25 cellular contexts compared by ENCODE assay signal in genomic region chr9:33430942-33431341, GRCh38. TPM values are rescaled to one million over a fixed set of nuclear protein-coding genes. Genes with fewer than 3 reads are reported as not detected.
DNase-seq lines count a peak whose midpoint lies in the region; FAIRE-seq and TF ChIP-seq lines count a peak whose summit lies in the region.
"Had no signal": no experiment of that assay in that cellular context is flagged by ENCODE, and none has a peak within 500 bp of the region (broad histone marks: within the 10 kb centered on the region; RNA-seq: fewer than 3 reads in every experiment).

No MANE protein-coding gene starts in this region.

- no peak for FAIRE-seq in H1 (lab: Jason Lieb, UNC)
- FAIRE-seq: A204.1, G401.6, urothelium cell line had no signal

- H3K36me3 ChIP-seq in MG63: no peaks in the 10 kb centered on the region
- no peaks in the 10 kb centered on the region for H3K36me3 ChIP-seq in H1 (ENCODE audit: control insufficient read depth in 2 of 4, insufficient read depth in 4 of 4, low read length in 3 of 4)
- H3K36me3 ChIP-seq in trophoblast cell (ENCODE audit: control insufficient read depth in 1 of 2, insufficient read depth in 2 of 2, low read length in 2 of 2): no peaks in the 10 kb centered on the region
- H3K36me3 ChIP-seq: esophagus muscularis mucosa, neutrophil, Peyer's patch had no signal

- H3K4me3 ChIP-seq in MG63 (no peak overlapping the region), H1 (ENCODE audit: extremely low read depth in 1 of 4, insufficient read depth in 2 of 4, low read depth in 3 of 4, low read length in 4 of 4) (no peak overlapping the region), trophoblast cell (ENCODE audit: low read depth, low read length) (no peak overlapping the region)
- H3K4me3 ChIP-seq: esophagus muscularis mucosa, Peyer's patch had no signal

- no peak overlapping the region for H3K56ac ChIP-seq in H1 (replicated peaks; ENCODE audit: insufficient read length, low read depth, low read length)

- peaks cover 0 to 2% (median 0%) of the 10 kb centered on the region in 4 experiments; a peak in 1 of 7 replicates for H3K4me1 ChIP-seq in H1 (replicated peaks in 1 of 4; ENCODE audit: control insufficient read depth in 3 of 4, insufficient read depth in 4 of 4, low read length in 3 of 4)
- H3K4me1 ChIP-seq in trophoblast cell (ENCODE audit: control insufficient read depth in 1 of 2, insufficient read depth in 2 of 2, low read length in 2 of 2): peaks cover 5% of the 10 kb centered on the region in 2 experiments

- H4K5ac ChIP-seq in H1 (ENCODE audit: insufficient read length, low read depth, low read length): no peak overlapping the region

- H2BK12ac ChIP-seq in H1 (ENCODE audit: low read depth, low read length) (no peak overlapping the region), trophoblast cell (ENCODE audit: low read length) (no peak overlapping the region)

- H3K4me2 ChIP-seq in H1 (ENCODE audit: insufficient read depth in 1 of 2, low read depth in 2 of 2, low read length in 2 of 2): no peak overlapping the region
- H3K4me2 ChIP-seq in trophoblast cell (ENCODE audit: low read length): no peak overlapping the region
- H3K4me2 ChIP-seq: SK-N-SH had no signal

- H2BK120ac ChIP-seq in H1 (replicated peaks; ENCODE audit: low read depth, low read length) (no peak overlapping the region), trophoblast cell (ENCODE audit: insufficient read depth, low read length, poor library complexity) (no peak overlapping the region)

- H3K36me3 Mint-ChIP-seq in HFFc6 (ENCODE audit: low read depth): no peaks in the 10 kb centered on the region
- H3K36me3 Mint-ChIP-seq: CD14-positive monocyte had no signal

- peaks cover 19% of the 10 kb centered on the region for H3K27me3 Mint-ChIP-seq in HFFc6 (ENCODE audit: insufficient read depth)

- H3K23me2 ChIP-seq in H1 (ENCODE audit: low read depth, low read length): no peaks in the 10 kb centered on the region; the same call in 1 of the 2 replicates

- 0 out of 2 replicates have a peak overlapping the region, but pooled peaks have one; percentile 53 for H4K8ac ChIP-seq in H1 (ENCODE audit: extremely low read depth, insufficient read depth, low read length)
- no peak overlapping the region for H4K8ac ChIP-seq in trophoblast cell (ENCODE audit: low read depth, low read length)

- no peak for TF ChIP-seq EP300 in H1 (IDR thresholded peaks at IDR 0.05; ENCODE audit: borderline replicate concordance in 1 of 2, low read depth in 2 of 2, low read length in 2 of 2)

- H4K91ac ChIP-seq in H1 (replicated peaks; ENCODE audit: insufficient read length, low read length): no peak overlapping the region
- no peak overlapping the region for H4K91ac ChIP-seq in trophoblast cell (ENCODE audit: low read depth, low read length)

- H3K79me1 ChIP-seq in H1 (ENCODE audit: low read depth, low read length): no peaks in the 10 kb centered on the region
- no peaks in the 10 kb centered on the region for H3K79me1 ChIP-seq in trophoblast cell (ENCODE audit: low read length)

- H3K27ac Mint-ChIP-seq in HFFc6: no peak overlapping the region
- H3K27ac Mint-ChIP-seq: CD14-positive monocyte had no signal

- H4K12ac ChIP-seq in trophoblast cell (ENCODE audit: low read depth, low read length): no peak overlapping the region

- H2BK5ac ChIP-seq in H1 (ENCODE audit: low read depth, low read length) (no peak overlapping the region), trophoblast cell (ENCODE audit: low read depth, low read length, poor library complexity) (no peak overlapping the region)

- H3K9me3 ChIP-seq in MG63 (no peaks in the 10 kb centered on the region), H1 (ENCODE audit: insufficient read depth in 2 of 2, low read depth in 1 of 2, low read length in 1 of 2) (no peaks in the 10 kb centered on the region), trophoblast cell (ENCODE audit: insufficient read depth, low read depth, low read length) (no peaks in the 10 kb centered on the region)
- H3K9me3 ChIP-seq: esophagus muscularis mucosa, neutrophil, Peyer's patch, SK-N-SH had no signal

- H3K4ac ChIP-seq in H1 (replicated peaks; ENCODE audit: insufficient read length, low read depth, low read length) (no peak overlapping the region), trophoblast cell (ENCODE audit: low read depth, low read length) (no peak overlapping the region)

- WGBS in H1 (ENCODE audit: extremely low coverage in 1 of 2, insufficient coverage in 1 of 2, insufficient read length in 1 of 2, insufficient replicate concordance in 2 of 2, low coverage in 1 of 2, low lambda C conversion rate in 2 of 2, missing lambda C conversion rate in 1 of 2), 2 experiments: 70% methylated on average over 1 of the region's 1 CpG; no CpG with 5 or more reads in 1 of the 2 experiments
- no CpG with 5 or more reads among the region's 1 CpG for WGBS in trophoblast cell (ENCODE audit: extremely low coverage, insufficient coverage, insufficient read length)

- no peaks in the 10 kb centered on the region for H3K9me3 Mint-ChIP-seq in HFFc6

- POLR2A ChIA-PET in H1 (lab: Charles Lee; ENCODE audit: partially characterized antibody): interaction anchor here (1.0 to 1.7 kb wide), 2 partner anchors 11 to 58 kb away, joined by 3 to 5 read pairs; no protein-coding TSS in a partner anchor
- POLR2A ChIA-PET in HEK293T (lab: Yijun Ruan, JAX): no interaction called here

- no peaks in the 10 kb centered on the region for H4K20me1 ChIP-seq in H1 (replicated peaks in 1 of 2; ENCODE audit: control insufficient read depth in 1 of 2, insufficient read depth in 2 of 2, low read length in 2 of 2)

- TF ChIP-seq CTCF in H1 (IDR thresholded peaks at IDR 0.05; ENCODE audit: control extremely low read depth in 1 of 3, insufficient read depth in 1 of 3, low read depth in 1 of 3, low read length in 3 of 3) (no peak), HFFc6 (IDR thresholded peaks at IDR 0.05) (no peak)

- no peak overlapping the region for H2AK5ac ChIP-seq in H1 (ENCODE audit: low read depth, low read length)
- no peak overlapping the region for H2AK5ac ChIP-seq in trophoblast cell (ENCODE audit: low read length)

- no peaks in the 10 kb centered on the region for H3K79me2 ChIP-seq in H1 (ENCODE audit: control insufficient read depth in 1 of 2, insufficient read depth in 2 of 2, low read length in 2 of 2)
- H3K79me2 ChIP-seq in trophoblast cell (ENCODE audit: control insufficient read depth, insufficient read depth, low read length, poor library complexity): no peaks in the 10 kb centered on the region

- H2BK20ac ChIP-seq in H1 (ENCODE audit: low read length): no peak overlapping the region

- H3K14ac ChIP-seq in H1 (ENCODE audit: insufficient read length) (no peak overlapping the region), trophoblast cell (ENCODE audit: low read length) (no peak overlapping the region)

- H2AFZ ChIP-seq in H1 (ENCODE audit: low read length): no peak overlapping the region
- H2AFZ ChIP-seq in trophoblast cell (ENCODE audit: insufficient read depth, low read length, poor library complexity): no peak overlapping the region

- H3K27me3 ChIP-seq in MG63: no peaks in the 10 kb centered on the region
- no peaks in the 10 kb centered on the region for H3K27me3 ChIP-seq in H1 (replicated peaks in 1 of 4; ENCODE audit: control insufficient read depth in 3 of 4, extremely low read depth in 1 of 4, insufficient read depth in 3 of 4, low read length in 3 of 4)
- no peaks in the 10 kb centered on the region for H3K27me3 ChIP-seq in trophoblast cell (ENCODE audit: insufficient read depth, low read length)
- H3K27me3 ChIP-seq: neutrophil, Peyer's patch had no signal

- TF ChIP-seq RAD21 in H1 (IDR thresholded peaks at IDR 0.05 in 1 of 2, conservative IDR thresholded peaks at IDR 0.05 in 1 of 2; ENCODE audit: low read depth in 2 of 2, low read length in 2 of 2): no peak

- CTCF ChIA-PET in H1 (lab: Charles Lee; ENCODE audit: partially characterized antibody) (interaction anchor here (1.3 to 4.2 kb wide), 7 partner anchors 16 to 56 kb away, joined by 3 to 27 read pairs (median 7); partner anchors contain the start of gene AQP3), HEK293T (lab: Yijun Ruan, JAX) (no interaction called here)

- TF ChIP-seq POLR2A in H1 (IDR thresholded peaks at IDR 0.05; ENCODE audit: control extremely low read depth in 1 of 2, low read depth in 2 of 2, low read length in 2 of 2): no peak

- no peak overlapping the region for H3K18ac ChIP-seq in H1 (ENCODE audit: extremely low read depth, low read length)
- no peak overlapping the region for H3K18ac ChIP-seq in trophoblast cell (ENCODE audit: low read length)

- DNase-seq in NCI-H82 (lab: John Stamatoyannopoulos, UW) (peak; percentile 25), NCI-H82 treated with DMSO at 0.1 percent for 48 hours (lab: John Stamatoyannopoulos, UW; ENCODE audit: unreplicated experiment) (no peak), MG63 (peak; percentile 57), H1 (ENCODE audit: low read depth in 1 of 2, low spot score in 2 of 2) (no peak), trophoblast cell (peak; percentile 73 to 90), HFFc6 (no peak), HEK293T (ENCODE audit: extremely low spot score) (no peak), T-helper 9 cell (no peak)
- DNase-seq: activated CD4-positive, alpha-beta T cell treated with anti-CD3 and anti-CD28 coated beads for 4 hours; activated effector memory CD4-positive, alpha-beta T cell treated with Interleukin-2 at 50 U/mL for 16 hours; caudate nucleus; DMS 273 treated with DMSO at 0.1 percent for 48 hours; effector CD4-positive, alpha-beta T cell; glutamatergic neuron; MM.1S; NCI-H1694 treated with DMSO at 0.1 percent for 48 hours; Peyer's patch; SK-N-SH had no signal

- H3K4me3 Mint-ChIP-seq in HFFc6: no peak overlapping the region
- H3K4me3 Mint-ChIP-seq: CD14-positive monocyte had no signal

- H3K23ac ChIP-seq in H1 (ENCODE audit: insufficient read length) (no peak overlapping the region), trophoblast cell (ENCODE audit: low read length) (no peak overlapping the region)

- H3K9ac ChIP-seq in H1 (replicated peaks in 1 of 4; ENCODE audit: extremely low read depth in 1 of 4, low read depth in 3 of 4, low read length in 3 of 4): no peak overlapping the region
- no peak overlapping the region for H3K9ac ChIP-seq in trophoblast cell (ENCODE audit: low read length)
- H3K9ac ChIP-seq: SK-N-SH had no signal

- no peak overlapping the region for H2BK15ac ChIP-seq in H1 (ENCODE audit: low read length)

- H3K27ac ChIP-seq in H1 (ENCODE audit: low read depth, low read length): no peak overlapping the region
- H3K27ac ChIP-seq in trophoblast cell (ENCODE audit: low read depth, low read length): no peak overlapping the region
- H3K27ac ChIP-seq: esophagus muscularis mucosa, neutrophil had no signal

- 0 out of 2 replicates have a peak, but pooled peaks cover 5% of the 10 kb centered on the region for H3K4me1 Mint-ChIP-seq in HFFc6 (ENCODE audit: low read depth)

RNA-seq across cellular contexts. Expression of gene AQP3, which starts 16.5 kb away (rescaled TPM):
- 19.7 TPM in 1 of 2 replicates, not detected in the other for total RNA-seq in MG63 (2014; rRNA removed; shearing (Covaris generic); ENCODE audit: low replicate concordance)
- total RNA-seq in H1 (2021; fragmentation: NEBNext Ultra II Directional; extraction: Animal tissue kit (Norgen Biotek cat#: 25700)): 2.6 and 3.0 TPM in 2 replicates
- polyA plus RNA-seq in H1 (2011; rRNA removed): 6.4 and 7.6 TPM in 2 replicates
- polyA plus RNA-seq in H1 (2011; cell fraction: cytosol; rRNA removed): 4.0 TPM
- 7.0 TPM for polyA plus RNA-seq in H1 (2011; cell fraction: nucleus; rRNA removed)
- 1.9 to 3.7 TPM (median 3.0 TPM) in 4 replicates for polyA plus RNA-seq in H1 (2012, experiment 1 of 2)
- polyA plus RNA-seq in H1 (2012, experiment 2 of 2): 2.9 TPM
- polyA plus RNA-seq in H1 (2013, experiment 1 of 2): 4.4 TPM
- polyA plus RNA-seq in H1 (2013, experiment 2 of 2): 4.8 TPM
- polyA minus RNA-seq in H1 (2011; rRNA and poly(A)+ RNA removed): 1.7 and 3.2 TPM in 2 replicates
- 2.7 TPM for polyA minus RNA-seq in H1 (2011; cell fraction: cytosol; rRNA and poly(A)+ RNA removed)
- 4.3 TPM for polyA minus RNA-seq in H1 (2011; cell fraction: nucleus; rRNA and poly(A)+ RNA removed)
- 10.4 and 11.8 TPM in 2 replicates for polyA plus RNA-seq in trophoblast cell (2013)
- under 1 TPM; 0.28 to 0.81 (median 0.53) TPM for total RNA-seq in HFFc6 (2021; fragmentation: NEBNext Ultra II Directional; extraction: Animal tissue kit (Norgen Biotek cat#: 25700))

RNA-seq across cellular contexts. Expression of gene AQP7, which starts 28.6 kb away (rescaled TPM):
- total RNA-seq in MG63 (2014; rRNA removed; shearing (Covaris generic); ENCODE audit: low replicate concordance): not detected in 2 replicates
- total RNA-seq in H1 (2021; fragmentation: NEBNext Ultra II Directional; extraction: Animal tissue kit (Norgen Biotek cat#: 25700)): not detected in 2 replicates
- polyA plus RNA-seq in H1 (2011; rRNA removed): 0.38 TPM in 1 of 2 replicates, not detected in the other
- 0.25 TPM for polyA plus RNA-seq in H1 (2011; cell fraction: cytosol; rRNA removed)
- polyA plus RNA-seq in H1 (2011; cell fraction: nucleus; rRNA removed): 0.54 TPM
- 0.11 to 0.27 TPM (median 0.25 TPM) in 4 replicates for polyA plus RNA-seq in H1 (2012, experiment 1 of 2)
- not detected for polyA plus RNA-seq in H1 (2012, experiment 2 of 2)
- polyA plus RNA-seq in H1 (2013, experiment 1 of 2): 0.02 TPM
- not detected for polyA plus RNA-seq in H1 (2013, experiment 2 of 2)
- not detected in 2 replicates for polyA minus RNA-seq in H1 (2011; rRNA and poly(A)+ RNA removed)
- polyA minus RNA-seq in H1 (2011; cell fraction: cytosol; rRNA and poly(A)+ RNA removed): not detected
- polyA minus RNA-seq in H1 (2011; cell fraction: nucleus; rRNA and poly(A)+ RNA removed): not detected
- polyA plus RNA-seq in trophoblast cell (2013): 0.03 and 0.07 TPM in 2 replicates
- not detected for total RNA-seq in HFFc6 (2021; fragmentation: NEBNext Ultra II Directional; extraction: Animal tissue kit (Norgen Biotek cat#: 25700))
- total RNA-seq: H4 had no signal
- polyA plus RNA-seq: CD14-positive monocyte had no signal

RNA-seq across cellular contexts. Expression of gene NOL6, which starts 42.8 kb away (rescaled TPM):
- 16.6 and 38.6 TPM in 2 replicates for total RNA-seq in MG63 (2014; rRNA removed; shearing (Covaris generic); ENCODE audit: low replicate concordance)
- 55.0 and 57.9 TPM in 2 replicates for total RNA-seq in H1 (2021; fragmentation: NEBNext Ultra II Directional; extraction: Animal tissue kit (Norgen Biotek cat#: 25700))
- polyA plus RNA-seq in H1 (2011; rRNA removed): 44.0 and 50.5 TPM in 2 replicates
- polyA plus RNA-seq in H1 (2011; cell fraction: cytosol; rRNA removed): 35.5 TPM
- polyA plus RNA-seq in H1 (2011; cell fraction: nucleus; rRNA removed): 96.6 TPM
- polyA plus RNA-seq in H1 (2012, experiment 1 of 2): 44.3 to 55.6 TPM (median 49.2 TPM) in 4 replicates
- 61.6 TPM for polyA plus RNA-seq in H1 (2012, experiment 2 of 2)
- 31.4 TPM for polyA plus RNA-seq in H1 (2013, experiment 1 of 2)
- 28.6 TPM for polyA plus RNA-seq in H1 (2013, experiment 2 of 2)
- polyA minus RNA-seq in H1 (2011; rRNA and poly(A)+ RNA removed): 65.7 and 66.4 TPM in 2 replicates
- 25.9 TPM for polyA minus RNA-seq in H1 (2011; cell fraction: cytosol; rRNA and poly(A)+ RNA removed)
- 50.5 TPM for polyA minus RNA-seq in H1 (2011; cell fraction: nucleus; rRNA and poly(A)+ RNA removed)
- polyA plus RNA-seq in trophoblast cell (2013): 14.9 and 16.3 TPM in 2 replicates
- total RNA-seq in HFFc6 (2021; fragmentation: NEBNext Ultra II Directional; extraction: Animal tissue kit (Norgen Biotek cat#: 25700)): 10 to 100 TPM; 57.9 to 69.2 (median 62.2) TPM

Comparison
In these comparisons a context has a peak if more than half of its experiments do, and no peak if none do; other contexts are left out.
1. DNase-seq: peak in NCI-H82 (single experiment), MG63 (single experiment) and trophoblast cell (2 of 2); none in NCI-H82 treated with DMSO at 0.1 percent for 48 hours (single experiment), H1 (0 of 2), HFFc6 (single experiment), HEK293T (single experiment) and T-helper 9 cell (single experiment).